7 cellular contexts compared by ENCODE assay signal in genomic region chr19:45779231-45780145, GRCh38. TPM values are rescaled to one million over a fixed set of nuclear protein-coding genes. Genes with fewer than 3 reads are reported as not detected.
DNase-seq lines count a peak whose midpoint lies in the region; ATAC-seq and TF ChIP-seq lines count a peak whose summit lies in the region.

No MANE protein-coding gene starts in this region.

- WGBS in esophagus squamous epithelium, 2 donors: 2 to 15% methylated on average over 9 to 37 of the region's 48 CpGs
- 40 to 42% methylated on average over 22 to 48 of the region's 48 CpGs for WGBS in testis, 2 donors

- no peaks in the 10 kb centered on the region for H3K9me3 Mint-ChIP-seq in neural crest cell

- DNase-seq in NCI-H82 treated with DMSO at 0.1 percent for 48 hours (lab: John Stamatoyannopoulos, UW; ENCODE audit: unreplicated experiment): peak; percentile 76
- DNase-seq in activated T-cell treated with anti-CD3 and anti-CD28 coated beads for 1 hour (ENCODE audit: low read depth): peak; percentile 65
- DNase-seq in esophagus squamous epithelium (lab: John Stamatoyannopoulos, UW): peak; percentile 55
- DNase-seq in neural crest cell (ENCODE audit: low read depth, low spot score): peak; percentile 84
- DNase-seq in testis: peak; percentile 88

- H3K4me1 ChIP-seq in esophagus squamous epithelium: peaks cover 51 to 65% (median 57%) of the 10 kb centered on the region in 3 donors
- peaks cover 29% of the 10 kb centered on the region for H3K4me1 ChIP-seq in testis

- H3K27me3 ChIP-seq in esophagus squamous epithelium (no peaks in the 10 kb centered on the region), testis (no peaks in the 10 kb centered on the region)

- peak overlapping the region; percentile 96 for H3K27ac Mint-ChIP-seq in neural crest cell (ENCODE audit: unreplicated experiment)

- H3K9me3 ChIP-seq in esophagus squamous epithelium (no peaks in the 10 kb centered on the region), testis (no peaks in the 10 kb centered on the region)

- H3K4me3 ChIP-seq in esophagus squamous epithelium: peak overlapping the region; percentile 20 to 64 (median 56)
- H3K4me3 ChIP-seq in testis: no peak overlapping the region

- peaks cover 28% of the 10 kb centered on the region for H3K4me1 Mint-ChIP-seq in neural crest cell

- intact Hi-C loops in esophagus squamous epithelium (cut with DNase I): no loop called here
- intact Hi-C loops in testis (cut with DNase I; ENCODE audit: low total_unique reads): loop anchor here (10.0 kb wide), 1 partner anchor 105 kb away; the partner anchor contains the start of gene IRF2BP1

- peaks cover 12% of the 10 kb centered on the region for H3K36me3 Mint-ChIP-seq in neural crest cell (ENCODE audit: low read depth)

- ATAC-seq in GM19023 (IDR thresholded peaks at IDR 0.05; ENCODE audit: unreplicated experiment) (peak; percentile 75), HG03175 (IDR thresholded peaks at IDR 0.05; ENCODE audit: unreplicated experiment) (peak; percentile 74)

- peak overlapping the region; percentile 87 for H3K4me3 Mint-ChIP-seq in neural crest cell

- TF ChIP-seq POLR2A in esophagus squamous epithelium (IDR thresholded peaks at IDR 0.05) (no peak), testis (IDR thresholded peaks at IDR 0.05) (no peak)

- peaks cover 14 to 31% (median 15%) of the 10 kb centered on the region in 3 donors for H3K36me3 ChIP-seq in esophagus squamous epithelium
- no peaks in the 10 kb centered on the region for H3K36me3 ChIP-seq in testis (ENCODE audit: low read depth, missing control alignments)

- peak; percentile 71 to 87 (median 82) for TF ChIP-seq CTCF in esophagus squamous epithelium (IDR thresholded peaks at IDR 0.05)
- peak; percentile 68 for TF ChIP-seq CTCF in neural crest cell (conservative IDR thresholded peaks at IDR 0.05)
- peak in 2 of 3 experiments; percentile 13 to 24 for TF ChIP-seq CTCF in testis (IDR thresholded peaks at IDR 0.05)

- H3K27ac ChIP-seq in esophagus squamous epithelium (peak overlapping the region; percentile 79 to 92 (median 89)), testis (peak overlapping the region in 1 of 2 donors; percentile 89)

- peaks cover 10% of the 10 kb centered on the region for H3K27me3 Mint-ChIP-seq in neural crest cell (ENCODE audit: low read depth)

RNA-seq across cellular contexts. Expression of gene DMPK, which starts 2.8 kb away (rescaled TPM):
- 10 to 100 TPM; 15.8 to 36.6 (median 17.2) TPM for total RNA-seq in esophagus squamous epithelium
- 114 and 118 TPM in 2 replicates for total RNA-seq in neural crest cell
- total RNA-seq in testis: 10 to 100 TPM; 66.2 to 68.8 TPM
- polyA plus RNA-seq in testis (ENCODE audit: insufficient read depth, low read depth, low replicate concordance): 42.6 TPM

RNA-seq across cellular contexts. Expression of gene SIX5, which starts 10.4 kb away (rescaled TPM):
- total RNA-seq in esophagus squamous epithelium (10 to 100 TPM in 2 of 4 donors, 1 to 10 TPM in 2; 5.8 to 13.5 (median 10.1) TPM), neural crest cell (36.8 and 38.6 TPM in 2 replicates), testis (10 to 100 TPM; 16.1 to 19.4 TPM)
- polyA plus RNA-seq in testis (ENCODE audit: insufficient read depth, low read depth, low replicate concordance): 12.9 TPM

RNA-seq across cellular contexts. Expression of gene DMWD, which starts 13.2 kb away (rescaled TPM):
- total RNA-seq in esophagus squamous epithelium (10 to 100 TPM in 3 of 4 donors, 1 to 10 TPM in 1; 9.1 to 32.2 (median 23.5) TPM), neural crest cell (107 and 110 TPM in 2 replicates), testis (100 to 1,000 TPM; 111 to 124 TPM)
- 59.0 TPM for polyA plus RNA-seq in testis (ENCODE audit: insufficient read depth, low read depth, low replicate concordance)

RNA-seq across cellular contexts. Expression of gene RSPH6A, which starts 35.6 kb away (rescaled TPM):
- total RNA-seq in esophagus squamous epithelium: under 1 TPM in 1 of 4 donors, not detected in 3; 0.19 TPM
- total RNA-seq in neural crest cell: 0.32 and 0.44 TPM in 2 replicates
- 10 to 100 TPM; 17.0 to 20.9 TPM for total RNA-seq in testis
- polyA plus RNA-seq in testis (ENCODE audit: insufficient read depth, low read depth, low replicate concordance): 88.3 TPM

RNA-seq across cellular contexts. Expression of gene MEIOSIN, which starts 46.2 kb away (rescaled TPM):
- total RNA-seq in esophagus squamous epithelium (not detected), neural crest cell (not detected in 2 replicates), testis (10 to 100 TPM in 1 of 2 donors, 1 to 10 TPM in 1; 9.2 to 13.8 TPM)
- polyA plus RNA-seq in testis (ENCODE audit: insufficient read depth, low read depth, low replicate concordance): 10.4 TPM

Comparison
In these comparisons a context has a peak if more than half of its experiments do, and no peak if none do; other contexts are left out.
1. H3K4me3 ChIP-seq: peak in esophagus squamous epithelium (4 of 4); none in testis (0 of 2).
2. CTCF ChIP-seq: peak in every context shown above with its lines; median percentile 82 in esophagus squamous epithelium; 68 in neural crest cell; 18 in testis.
3. Peak in every context shown above with its lines, with median percentiles within 50 percentile points of each other: DNase-seq.